ENCODE assay signal across 1 cellular context in the genomic region with DNA sequence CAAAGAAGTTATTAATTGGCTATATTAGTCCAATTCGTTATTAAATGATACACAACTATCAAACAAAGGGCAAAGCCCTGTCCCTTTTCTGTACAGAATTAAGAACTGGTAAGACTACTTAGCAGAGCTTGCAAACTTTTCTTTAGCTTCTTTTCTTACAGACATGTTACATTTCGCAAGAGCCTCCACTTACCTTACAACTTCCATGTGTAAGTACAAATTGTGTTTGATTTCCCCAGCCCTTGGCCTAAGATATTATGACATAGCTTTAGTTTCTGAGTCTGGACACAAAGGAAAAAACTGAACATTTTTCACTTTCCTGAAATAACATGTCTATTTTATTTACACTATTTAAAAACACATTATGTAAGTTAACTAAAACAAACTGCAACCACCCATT.
TF ChIP-seq lines count a peak whose summit lies in the region.

No MANE protein-coding gene starts in this region.

TF ChIP-seq in GM12878, 131 proteins besides CTCF, POLR2A, EP300 and RAD21:
- TF ChIP-seq HCFC1 (IDR thresholded peaks at IDR 0.05; ENCODE audit: low read length) (no peak), NFXL1 (IDR thresholded peaks at IDR 0.05; ENCODE audit: borderline replicate concordance) (no peak), ZNF217 (IDR thresholded peaks at IDR 0.05) (no peak), BACH1 (IDR thresholded peaks at IDR 0.05; ENCODE audit: borderline replicate concordance) (no peak), GABPA (IDR thresholded peaks at IDR 0.05; ENCODE audit: low read depth) (no peak), EED (IDR thresholded peaks at IDR 0.05; ENCODE audit: low read depth) (no peak), FOXK2 (IDR thresholded peaks at IDR 0.05) (no peak), FOS (IDR thresholded peaks at IDR 0.05; ENCODE audit: borderline replicate concordance, extremely low read depth, insufficient read length) (no peak), MXI1 (IDR thresholded peaks at IDR 0.05; ENCODE audit: low read depth, low read length) (no peak), CBFB (IDR thresholded peaks at IDR 0.05; ENCODE audit: low read depth) (no peak), BRCA1 (IDR thresholded peaks at IDR 0.05; ENCODE audit: low read depth, low read length) (no peak), FOXM1 (IDR thresholded peaks at IDR 0.05; ENCODE audit: low read depth, low read length) (no peak)
- TF ChIP-seq, protein P1, sequence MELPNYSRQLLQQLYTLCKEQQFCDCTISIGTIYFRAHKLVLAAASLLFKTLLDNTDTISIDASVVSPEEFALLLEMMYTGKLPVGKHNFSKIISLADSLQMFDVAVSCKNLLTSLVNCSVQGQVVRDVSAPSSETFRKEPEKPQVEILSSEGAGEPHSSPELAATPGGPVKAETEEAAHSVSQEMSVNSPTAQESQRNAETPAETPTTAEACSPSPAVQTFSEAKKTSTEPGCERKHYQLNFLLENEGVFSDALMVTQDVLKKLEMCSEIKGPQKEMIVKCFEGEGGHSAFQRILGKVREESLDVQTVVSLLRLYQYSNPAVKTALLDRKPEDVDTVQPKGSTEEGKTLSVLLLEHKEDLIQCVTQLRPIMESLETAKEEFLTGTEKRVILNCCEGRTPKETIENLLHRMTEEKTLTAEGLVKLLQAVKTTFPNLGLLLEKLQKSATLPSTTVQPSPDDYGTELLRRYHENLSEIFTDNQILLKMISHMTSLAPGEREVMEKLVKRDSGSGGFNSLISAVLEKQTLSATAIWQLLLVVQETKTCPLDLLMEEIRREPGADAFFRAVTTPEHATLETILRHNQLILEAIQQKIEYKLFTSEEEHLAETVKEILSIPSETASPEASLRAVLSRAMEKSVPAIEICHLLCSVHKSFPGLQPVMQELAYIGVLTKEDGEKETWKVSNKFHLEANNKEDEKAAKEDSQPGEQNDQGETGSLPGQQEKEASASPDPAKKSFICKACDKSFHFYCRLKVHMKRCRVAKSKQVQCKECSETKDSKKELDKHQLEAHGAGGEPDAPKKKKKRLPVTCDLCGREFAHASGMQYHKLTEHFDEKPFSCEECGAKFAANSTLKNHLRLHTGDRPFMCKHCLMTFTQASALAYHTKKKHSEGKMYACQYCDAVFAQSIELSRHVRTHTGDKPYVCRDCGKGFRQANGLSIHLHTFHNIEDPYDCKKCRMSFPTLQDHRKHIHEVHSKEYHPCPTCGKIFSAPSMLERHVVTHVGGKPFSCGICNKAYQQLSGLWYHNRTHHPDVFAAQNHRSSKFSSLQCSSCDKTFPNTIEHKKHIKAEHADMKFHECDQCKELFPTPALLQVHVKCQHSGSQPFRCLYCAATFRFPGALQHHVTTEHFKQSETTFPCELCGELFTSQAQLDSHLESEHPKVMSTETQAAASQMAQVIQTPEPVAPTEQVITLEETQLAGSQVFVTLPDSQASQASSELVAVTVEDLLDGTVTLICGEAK (IDR thresholded peaks at IDR 0.05; ENCODE audit: borderline replicate concordance), result no peak
- TF ChIP-seq, protein P2, sequence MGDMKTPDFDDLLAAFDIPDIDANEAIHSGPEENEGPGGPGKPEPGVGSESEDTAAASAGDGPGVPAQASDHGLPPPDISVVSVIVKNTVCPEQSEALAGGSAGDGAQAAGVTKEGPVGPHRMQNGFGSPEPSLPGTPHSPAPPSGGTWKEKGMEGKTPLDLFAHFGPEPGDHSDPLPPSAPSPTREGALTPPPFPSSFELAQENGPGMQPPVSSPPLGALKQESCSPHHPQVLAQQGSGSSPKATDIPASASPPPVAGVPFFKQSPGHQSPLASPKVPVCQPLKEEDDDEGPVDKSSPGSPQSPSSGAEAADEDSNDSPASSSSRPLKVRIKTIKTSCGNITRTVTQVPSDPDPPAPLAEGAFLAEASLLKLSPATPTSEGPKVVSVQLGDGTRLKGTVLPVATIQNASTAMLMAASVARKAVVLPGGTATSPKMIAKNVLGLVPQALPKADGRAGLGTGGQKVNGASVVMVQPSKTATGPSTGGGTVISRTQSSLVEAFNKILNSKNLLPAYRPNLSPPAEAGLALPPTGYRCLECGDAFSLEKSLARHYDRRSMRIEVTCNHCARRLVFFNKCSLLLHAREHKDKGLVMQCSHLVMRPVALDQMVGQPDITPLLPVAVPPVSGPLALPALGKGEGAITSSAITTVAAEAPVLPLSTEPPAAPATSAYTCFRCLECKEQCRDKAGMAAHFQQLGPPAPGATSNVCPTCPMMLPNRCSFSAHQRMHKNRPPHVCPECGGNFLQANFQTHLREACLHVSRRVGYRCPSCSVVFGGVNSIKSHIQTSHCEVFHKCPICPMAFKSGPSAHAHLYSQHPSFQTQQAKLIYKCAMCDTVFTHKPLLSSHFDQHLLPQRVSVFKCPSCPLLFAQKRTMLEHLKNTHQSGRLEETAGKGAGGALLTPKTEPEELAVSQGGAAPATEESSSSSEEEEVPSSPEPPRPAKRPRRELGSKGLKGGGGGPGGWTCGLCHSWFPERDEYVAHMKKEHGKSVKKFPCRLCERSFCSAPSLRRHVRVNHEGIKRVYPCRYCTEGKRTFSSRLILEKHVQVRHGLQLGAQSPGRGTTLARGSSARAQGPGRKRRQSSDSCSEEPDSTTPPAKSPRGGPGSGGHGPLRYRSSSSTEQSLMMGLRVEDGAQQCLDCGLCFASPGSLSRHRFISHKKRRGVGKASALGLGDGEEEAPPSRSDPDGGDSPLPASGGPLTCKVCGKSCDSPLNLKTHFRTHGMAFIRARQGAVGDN (IDR thresholded peaks at IDR 0.05), result no peak
